Comparison of ENCODE assay signal across 9 cellular contexts in genomic region chr4:85603437-85604336, GRCh38.
DNase-seq lines count a peak whose midpoint lies in the region; ATAC-seq and TF ChIP-seq lines count a peak whose summit lies in the region.
"Had no signal": no experiment of that assay in that cellular context is flagged by ENCODE, and none has a peak within 500 bp of the region (broad histone marks: within the 10 kb centered on the region; RNA-seq: fewer than 3 reads in every experiment).

No MANE protein-coding gene starts in this region.

- H3K9ac ChIP-seq in liver (ENCODE audit: low read depth in 1 of 2, low read length in 2 of 2), result no peak overlapping the region
- no peak overlapping the region for H3K9ac ChIP-seq in neural progenitor cell

- H3K4me2 ChIP-seq in neural progenitor cell, result no peak overlapping the region

- H2AFZ ChIP-seq in neural progenitor cell (replicated peaks), result no peak overlapping the region

- H3K4me3 Mint-ChIP-seq in neural progenitor cell, result no peak overlapping the region
- no peak overlapping the region for H3K4me3 Mint-ChIP-seq in CD8-positive, alpha-beta T cell

- DNase-seq in RPMI8226, result peak; percentile 43
- no peak for DNase-seq in hepatic stellate cell (ENCODE audit: low spot score)
- no peak for DNase-seq in activated gamma-delta T cell treated with Interleukin-2 at 50 U/mL for 16 hours
- DNase-seq in neural progenitor cell (ENCODE audit: low spot score), result no peak
- no peak for DNase-seq in CD8-positive, alpha-beta T cell
- DNase-seq: retina had no signal

- CTCF ChIA-PET in CD8-positive, alpha-beta T cell (lab: Charles Lee), result no interaction called here

- H3F3A ChIP-seq in neural progenitor cell (ENCODE audit: low read depth), result no peaks in the 10 kb centered on the region

- H3K27ac Mint-ChIP-seq in neural progenitor cell, result no peak overlapping the region
- no peak overlapping the region for H3K27ac Mint-ChIP-seq in CD8-positive, alpha-beta T cell

- ATAC-seq in GM18498 (IDR thresholded peaks at IDR 0.05; ENCODE audit: unreplicated experiment), result peak; percentile 57
- peak; percentile 43 for ATAC-seq in HG02759 (IDR thresholded peaks at IDR 0.05; ENCODE audit: unreplicated experiment)
- ATAC-seq in CD8-positive, alpha-beta T cell, result no peak

- no peaks in the 10 kb centered on the region for H3K79me2 ChIP-seq in neural progenitor cell (ENCODE audit: low read depth)

- TF ChIP-seq CTCF in liver (IDR thresholded peaks at IDR 0.05; ENCODE audit: low read depth, low read length, missing input control) (no peak), neural progenitor cell (IDR thresholded peaks at IDR 0.05) (no peak)
- TF ChIP-seq CTCF in CD8-positive, alpha-beta T cell (IDR thresholded peaks at IDR 0.05), result no peak

- H3K4me3 ChIP-seq in liver (ENCODE audit: low read depth in 1 of 3, low read length in 3 of 3) (no peak overlapping the region), neural progenitor cell (no peak overlapping the region)
- no peak overlapping the region for H3K4me3 ChIP-seq in CD8-positive, alpha-beta T cell (ENCODE audit: low read depth, low read length)

- peaks cover 10% of the 10 kb centered on the region for H3K4me1 Mint-ChIP-seq in neural progenitor cell
- H3K4me1 Mint-ChIP-seq in CD8-positive, alpha-beta T cell (ENCODE audit: low read depth), result peaks cover 4% of the 10 kb centered on the region

- H4K20me1 ChIP-seq in neural progenitor cell (ENCODE audit: low read depth), result no peaks in the 10 kb centered on the region

- no peaks in the 10 kb centered on the region for H3K27me3 ChIP-seq in liver (ENCODE audit: control insufficient read depth in 4 of 4, insufficient read depth in 4 of 4, low read length in 3 of 4)
- H3K27me3 ChIP-seq in neural progenitor cell, result no peaks in the 10 kb centered on the region
- H3K27me3 ChIP-seq in CD8-positive, alpha-beta T cell (ENCODE audit: insufficient read depth, low read length), result no peaks in the 10 kb centered on the region

- no peaks in the 10 kb centered on the region for H3K4me1 ChIP-seq in liver (ENCODE audit: control insufficient read depth in 4 of 4, insufficient read depth in 4 of 4, low read length in 3 of 4)
- peaks cover 6% of the 10 kb centered on the region for H3K4me1 ChIP-seq in neural progenitor cell
- H3K4me1 ChIP-seq in CD8-positive, alpha-beta T cell (ENCODE audit: insufficient read depth, low read length), result no peaks in the 10 kb centered on the region

- no peaks in the 10 kb centered on the region for H3K27me3 Mint-ChIP-seq in neural progenitor cell (ENCODE audit: insufficient read depth, low read depth)
- H3K27me3 Mint-ChIP-seq in CD8-positive, alpha-beta T cell (ENCODE audit: low read depth), result no peaks in the 10 kb centered on the region

- no peaks in the 10 kb centered on the region for H3K36me3 Mint-ChIP-seq in neural progenitor cell
- no peaks in the 10 kb centered on the region for H3K36me3 Mint-ChIP-seq in CD8-positive, alpha-beta T cell

- H3K27ac ChIP-seq in liver (ENCODE audit: low read depth in 1 of 2, low read length in 2 of 2), result no peak overlapping the region
- H3K27ac ChIP-seq in neural progenitor cell, result no peak overlapping the region
- no peak overlapping the region for H3K27ac ChIP-seq in CD8-positive, alpha-beta T cell (ENCODE audit: low read depth, low read length)

- POLR2A ChIA-PET in CD8-positive, alpha-beta T cell (lab: Charles Lee), result no interaction called here

- TF ChIP-seq RAD21 in liver (IDR thresholded peaks at IDR 0.05), result no peak

- H3K36me3 ChIP-seq in liver (ENCODE audit: control insufficient read depth in 4 of 4, insufficient read depth in 3 of 4, low read depth in 1 of 4, low read length in 3 of 4), result no peaks in the 10 kb centered on the region
- H3K36me3 ChIP-seq in neural progenitor cell, result no peaks in the 10 kb centered on the region
- H3K36me3 ChIP-seq in CD8-positive, alpha-beta T cell (ENCODE audit: insufficient read depth, low read length), result no peaks in the 10 kb centered on the region

- H3K9me3 ChIP-seq in liver (ENCODE audit: control insufficient read depth in 4 of 4, low read length in 3 of 4), result no peaks in the 10 kb centered on the region
- H3K9me3 ChIP-seq in neural progenitor cell (ENCODE audit: low read depth), result no peaks in the 10 kb centered on the region
- no peaks in the 10 kb centered on the region for H3K9me3 ChIP-seq in CD8-positive, alpha-beta T cell (ENCODE audit: low read length)

- 84% methylated on average over 3 of the region's 3 CpGs for WGBS in liver

- no peaks in the 10 kb centered on the region for H3K9me3 Mint-ChIP-seq in neural progenitor cell
- H3K9me3 Mint-ChIP-seq in CD8-positive, alpha-beta T cell, result no peaks in the 10 kb centered on the region

- intact Hi-C loops in CD8-positive, alpha-beta T cell (cut with DNase I, micrococcal nuclease), result no loop called here

TF ChIP-seq in liver, 16 proteins besides CTCF, POLR2A, EP300 and RAD21:
- TF ChIP-seq FOXA2 (IDR thresholded peaks at IDR 0.05) (no peak), NR2F2 (IDR thresholded peaks at IDR 0.05) (peak; percentile 65), RXRA (IDR thresholded peaks at IDR 0.05) (no peak), SP1 (IDR thresholded peaks at IDR 0.05) (peak; percentile 33), FOXA1 (IDR thresholded peaks at IDR 0.05) (no peak)
